Comparison of ENCODE assay signal across 15 cellular contexts in genomic region chr5:9927521-9927997, GRCh38.
DNase-seq lines count a peak whose midpoint lies in the region; ATAC-seq and TF ChIP-seq lines count a peak whose summit lies in the region.
"Had no signal": no experiment of that assay in that cellular context is flagged by ENCODE, and none has a peak within 500 bp of the region (broad histone marks: within the 10 kb centered on the region; RNA-seq: fewer than 3 reads in every experiment).

No MANE protein-coding gene starts in this region.

- DNase-seq in AG10803 (ENCODE audit: low read depth) (peak; percentile 12), LHCN-M2 (ENCODE audit: low read depth) (peak; percentile 20), cardiac fibroblast (ENCODE audit: low read depth in 2 of 2) (peak; percentile 36 to 69), mesenchymal stem cell (peak; percentile 32), testis (no peak), SHP77 treated with DMSO at 0.1 percent for 48 hours (lab: John Stamatoyannopoulos, UW) (no peak)
- DNase-seq in stimulated activated CD4-positive, alpha-beta T cell treated with anti-CD3 and anti-CD28 coated beads, Interleukin-12 subunit alpha, Interleukin-12 subunit beta, amount 100 ng/mL, for 4 hours = no peak
- DNase-seq: dermis blood vessel endothelial cell, left ventricle myocardium superior, natural killer cell, NCI-H1436 treated with DMSO at 0.1 percent for 48 hours, OCI-M1, stomach had no signal

- no peak for TF ChIP-seq POLR2A in testis (IDR thresholded peaks at IDR 0.05)

- H4K8ac ChIP-seq in mesenchymal stem cell (ENCODE audit: low read length) = no peak overlapping the region

- WGBS in mesenchymal stem cell = 65% methylated on average over 4 of the region's 4 CpGs
- WGBS in testis, 2 donors = 41 to 48% methylated on average over 4 of the region's 4 CpGs

- no peaks in the 10 kb centered on the region for H3K79me1 ChIP-seq in mesenchymal stem cell (replicated peaks; ENCODE audit: low read length, poor library complexity, severe bottlenecking)

- no peak overlapping the region for H2BK5ac ChIP-seq in mesenchymal stem cell (ENCODE audit: low read depth, low read length, poor library complexity, severe bottlenecking)

- H3K36me3 ChIP-seq in mesenchymal stem cell (ENCODE audit: control insufficient read depth in 1 of 2, insufficient read depth in 2 of 2, low read depth in 1 of 2, low read length in 2 of 2) (no peaks in the 10 kb centered on the region), testis (ENCODE audit: low read depth, missing control alignments) (no peaks in the 10 kb centered on the region)
- H3K36me3 ChIP-seq: stomach had no signal

- H2AK5ac ChIP-seq in mesenchymal stem cell (ENCODE audit: low read length, severe bottlenecking) = no peak overlapping the region

- H2BK15ac ChIP-seq in mesenchymal stem cell (ENCODE audit: low read depth, poor library complexity, severe bottlenecking) = no peak overlapping the region

- ATAC-seq in HG03439 (IDR thresholded peaks at IDR 0.05; ENCODE audit: unreplicated experiment) = no peak
- ATAC-seq: left ventricle myocardium superior, natural killer cell had no signal

- intact Hi-C loops in testis (cut with DNase I; ENCODE audit: low total_unique reads) = no loop called here

- H3K27ac ChIP-seq in mesenchymal stem cell (ENCODE audit: low read length, poor library complexity, severe bottlenecking) = peak overlapping the region; percentile 32
- H3K27ac ChIP-seq in testis = no peak overlapping the region
- H3K27ac ChIP-seq: stomach, VCaP had no signal

- H3K4me2 ChIP-seq in mesenchymal stem cell (ENCODE audit: low read length, poor library complexity, severe bottlenecking) = no peak overlapping the region

- peak overlapping the region; percentile 36 for H2AFZ ChIP-seq in mesenchymal stem cell (ENCODE audit: low read depth, low read length)

- no peak overlapping the region for H3K18ac ChIP-seq in mesenchymal stem cell (ENCODE audit: low read depth in 1 of 2, low read length in 2 of 2)

- H2BK12ac ChIP-seq in mesenchymal stem cell (ENCODE audit: low read length in 2 of 2) = peak overlapping the region in 1 of 2 experiments; percentile 55

- no peaks in the 10 kb centered on the region for H3K27me3 ChIP-seq in mesenchymal stem cell (ENCODE audit: control insufficient read depth in 1 of 2, insufficient read depth in 1 of 2, low read length in 2 of 2)
- no peaks in the 10 kb centered on the region for H3K27me3 ChIP-seq in testis
- H3K27me3 ChIP-seq: stomach had no signal

- H3K9ac ChIP-seq in mesenchymal stem cell (ENCODE audit: low read length) = no peak overlapping the region

- H3K9me3 ChIP-seq in mesenchymal stem cell (ENCODE audit: control insufficient read depth, low read length) (peaks cover 14% of the 10 kb centered on the region), testis (no peaks in the 10 kb centered on the region)

- no peak overlapping the region for H3K14ac ChIP-seq in mesenchymal stem cell (ENCODE audit: low read length in 2 of 2)

- H4K91ac ChIP-seq in mesenchymal stem cell (ENCODE audit: low read length) = no peak overlapping the region

- TF ChIP-seq CTCF in AG10803 (conservative IDR thresholded peaks at IDR 0.05; ENCODE audit: low read length) = no peak
- no peak for TF ChIP-seq CTCF in cardiac fibroblast (IDR thresholded peaks at IDR 0.05; ENCODE audit: low read depth, low read length)
- TF ChIP-seq CTCF in testis (IDR thresholded peaks at IDR 0.05) = no peak

- no peak overlapping the region for H3K4ac ChIP-seq in mesenchymal stem cell (ENCODE audit: low read depth in 1 of 2, low read length in 2 of 2)

- no peak overlapping the region for H3K4me3 ChIP-seq in AG10803 (ENCODE audit: low read length)
- no peak overlapping the region for H3K4me3 ChIP-seq in cardiac fibroblast (replicated peaks in 1 of 2; ENCODE audit: low read depth in 2 of 2, low read length in 2 of 2)
- no peak overlapping the region for H3K4me3 ChIP-seq in mesenchymal stem cell (ENCODE audit: insufficient read depth in 1 of 2, low read depth in 1 of 2, low read length in 2 of 2)
- no peak overlapping the region for H3K4me3 ChIP-seq in testis
- H3K4me3 ChIP-seq: stomach had no signal

- H3K23ac ChIP-seq in mesenchymal stem cell (ENCODE audit: low read length in 2 of 2) = no peak overlapping the region

- H2BK120ac ChIP-seq in mesenchymal stem cell (ENCODE audit: low read depth, low read length) = no peak overlapping the region

- H3K4me1 ChIP-seq in mesenchymal stem cell (ENCODE audit: control insufficient read depth, insufficient read depth, low read depth, low read length) (peaks cover 9% of the 10 kb centered on the region), testis (no peaks in the 10 kb centered on the region)
- H3K4me1 ChIP-seq: stomach had no signal

Comparison
In these comparisons a context has a peak if more than half of its experiments do, and no peak if none do; other contexts are left out.
1. DNase-seq: peak in AG10803 (single experiment), LHCN-M2 (single experiment), cardiac fibroblast (2 of 2) and mesenchymal stem cell (single experiment); none in testis (single experiment), SHP77 treated with DMSO at 0.1 percent for 48 hours (single experiment) and stimulated activated CD4-positive, alpha-beta T cell treated with anti-CD3 and anti-CD28 coated beads, Interleukin-12 subunit alpha, Interleukin-12 subunit beta, amount 100 ng/mL, for 4 hours (single experiment).